17 cellular contexts compared by ENCODE assay signal in genomic region chr9:88810826-88811225, GRCh38.
DNase-seq lines count a peak whose midpoint lies in the region; TF ChIP-seq lines count a peak whose summit lies in the region.
"Had no signal": no experiment of that assay in that cellular context is flagged by ENCODE, and none has a peak within 500 bp of the region (broad histone marks: within the 10 kb centered on the region; RNA-seq: fewer than 3 reads in every experiment).

No MANE protein-coding gene starts in this region.

- DNase-seq in Caco-2 = peak in 1 of 2 experiments; percentile 42
- peak; percentile 44 for DNase-seq in ecto neural progenitor cell (ENCODE audit: low spot score)
- DNase-seq in NCI-H2171 treated with DMSO at 0.1 percent for 48 hours (lab: John Stamatoyannopoulos, UW) = no peak
- DNase-seq in germinal center (ENCODE audit: low spot score) = no peak
- no peak for DNase-seq in medulla oblongata (ENCODE audit: extremely low spot score)
- DNase-seq in NCI-H524 treated with DMSO at 0.1 percent for 48 hours (lab: John Stamatoyannopoulos, UW) = no peak
- DNase-seq: 8988T; ACHN; Calu3; CD4-positive, CD25-positive, alpha-beta regulatory T cell; DMS 273 treated with DMSO at 0.1 percent for 48 hours; H7 had no signal

- no peaks in the 10 kb centered on the region for H4K20me1 ChIP-seq in OCI-LY1 (ENCODE audit: insufficient read depth, low read length)

- H3K4me1 Mint-ChIP-seq in Caco-2 (ENCODE audit: low read depth, unreplicated experiment) = no peaks in the 10 kb centered on the region
- H3K4me1 Mint-ChIP-seq in nephron = peaks cover 59% of the 10 kb centered on the region
- H3K4me1 Mint-ChIP-seq: CD4-positive, CD25-positive, alpha-beta regulatory T cell had no signal

- H3K4me3 ChIP-seq in Caco-2 (ENCODE audit: low read depth, low read length) = no peak overlapping the region
- H3K4me3 ChIP-seq in OCI-LY1 (ENCODE audit: low read depth, low read length, poor library complexity, severe bottlenecking) = no peak overlapping the region
- H3K4me3 ChIP-seq: BLaER1 treated with 17β-estradiol and CSF1 and Interleukin-3, amounts not matched to agents 10 nM and 100 nM; GM12878; GM23338 had no signal

- H2AFZ ChIP-seq in OCI-LY1 (ENCODE audit: low read length) = 0 out of 2 replicates have a peak overlapping the region, but pooled peaks have one; percentile 14
- H2AFZ ChIP-seq: GM23338 had no signal

- no TSS peak for BruUV-seq in Caco-2 (replicated peaks; lab: Mats Ljungman, UMichigan)

- no peak overlapping the region for H3K27ac ChIP-seq in OCI-LY1 (ENCODE audit: low read depth, low read length, poor library complexity, severe bottlenecking)
- H3K27ac ChIP-seq: BLaER1 treated with 17β-estradiol and CSF1 and Interleukin-3, amounts not matched to agents 10 nM and 100 nM had no signal

- H3K9me3 ChIP-seq in Caco-2 (no peaks in the 10 kb centered on the region), OCI-LY1 (ENCODE audit: low read length) (no peaks in the 10 kb centered on the region)

- no peaks in the 10 kb centered on the region for H3K9me2 ChIP-seq in OCI-LY1 (ENCODE audit: low read depth, low read length)

- POLR2A ChIA-PET in Caco-2 (lab: Charles Lee) = no interaction called here

- H3K36me3 ChIP-seq in Caco-2 (ENCODE audit: control insufficient read depth, insufficient read depth, low read length) (no peaks in the 10 kb centered on the region), OCI-LY1 (ENCODE audit: insufficient read depth, low read length) (no peaks in the 10 kb centered on the region; the same call in 1 of the 2 replicates)
- H3K36me3 ChIP-seq: BLaER1 treated with 17β-estradiol and CSF1 and Interleukin-3, amounts not matched to agents 10 nM and 100 nM had no signal

- no peaks in the 10 kb centered on the region for H3K36me3 Mint-ChIP-seq in Caco-2 (ENCODE audit: insufficient read depth, unreplicated experiment)
- H3K36me3 Mint-ChIP-seq in nephron (ENCODE audit: low read depth) = no peaks in the 10 kb centered on the region
- H3K36me3 Mint-ChIP-seq: CD4-positive, CD25-positive, alpha-beta regulatory T cell had no signal

- no peaks in the 10 kb centered on the region for H3F3A ChIP-seq in OCI-LY1 (ENCODE audit: insufficient read depth, low read length)

- no peak overlapping the region for H3K9ac ChIP-seq in OCI-LY1 (ENCODE audit: low read length)
- H3K9ac ChIP-seq: BLaER1 treated with 17β-estradiol and CSF1 and Interleukin-3, amounts not matched to agents 10 nM and 100 nM had no signal

- no peaks in the 10 kb centered on the region for H3K79me2 ChIP-seq in OCI-LY1 (ENCODE audit: insufficient read depth, low read length)

- intact Hi-C loops in Caco-2 (cut with micrococcal nuclease; ENCODE audit: unreplicated experiment) = no loop called here

- H3K4me1 ChIP-seq in Caco-2 (no peaks in the 10 kb centered on the region), OCI-LY1 (ENCODE audit: insufficient read depth, low read length, severe bottlenecking) (peaks cover 32% of the 10 kb centered on the region)
- H3K4me1 ChIP-seq: BLaER1 treated with 17β-estradiol and CSF1 and Interleukin-3, amounts not matched to agents 10 nM and 100 nM had no signal

- H3K27me3 Mint-ChIP-seq in Caco-2 (ENCODE audit: insufficient read depth, unreplicated experiment) (no peaks in the 10 kb centered on the region), nephron (ENCODE audit: low read depth) (peaks cover 5% of the 10 kb centered on the region)

- H3K27me3 ChIP-seq in Caco-2 (replicated peaks; ENCODE audit: control insufficient read depth, insufficient read depth, low read length) = no peaks in the 10 kb centered on the region
- H3K27me3 ChIP-seq in OCI-LY1 (ENCODE audit: insufficient read depth, low read length) = no peaks in the 10 kb centered on the region

- TF ChIP-seq CTCF in Caco-2 (IDR thresholded peaks at IDR 0.05; ENCODE audit: insufficient read depth in 1 of 2, low read depth in 1 of 2, low read length in 1 of 2, severe bottlenecking in 1 of 2, unreplicated experiment in 1 of 2) = no peak
- TF ChIP-seq CTCF in OCI-LY1 (IDR thresholded peaks at IDR 0.05; ENCODE audit: low read length) = no peak
- no peak for TF ChIP-seq CTCF in nephron (IDR thresholded peaks at IDR 0.05; ENCODE audit: unreplicated experiment in 3 of 3)

- H3K27ac Mint-ChIP-seq in Caco-2 (ENCODE audit: unreplicated experiment) (peak overlapping the region; percentile 29), nephron (peak overlapping the region; percentile 87 to 95 (median 92))
- H3K27ac Mint-ChIP-seq: CD4-positive, CD25-positive, alpha-beta regulatory T cell; GM23338 had no signal

- H3K9me3 Mint-ChIP-seq in Caco-2 (ENCODE audit: unreplicated experiment) = no peaks in the 10 kb centered on the region
- H3K9me3 Mint-ChIP-seq in nephron = no peaks in the 10 kb centered on the region
- H3K9me3 Mint-ChIP-seq: GM23338 had no signal

- H3K4me2 ChIP-seq in OCI-LY1 (ENCODE audit: low read length) = no peak overlapping the region
- H3K4me2 ChIP-seq: BLaER1 treated with 17β-estradiol and CSF1 and Interleukin-3, amounts not matched to agents 10 nM and 100 nM; GM23338 had no signal

- CTCF ChIA-PET in Caco-2 (lab: Charles Lee) = no interaction called here

- H3K4me3 Mint-ChIP-seq in Caco-2 (ENCODE audit: unreplicated experiment) (no peak overlapping the region), nephron (no peak overlapping the region)
- H3K4me3 Mint-ChIP-seq: CD4-positive, CD25-positive, alpha-beta regulatory T cell; GM23338 had no signal
